26 cellular contexts compared by ENCODE assay signal in the genomic region with DNA sequence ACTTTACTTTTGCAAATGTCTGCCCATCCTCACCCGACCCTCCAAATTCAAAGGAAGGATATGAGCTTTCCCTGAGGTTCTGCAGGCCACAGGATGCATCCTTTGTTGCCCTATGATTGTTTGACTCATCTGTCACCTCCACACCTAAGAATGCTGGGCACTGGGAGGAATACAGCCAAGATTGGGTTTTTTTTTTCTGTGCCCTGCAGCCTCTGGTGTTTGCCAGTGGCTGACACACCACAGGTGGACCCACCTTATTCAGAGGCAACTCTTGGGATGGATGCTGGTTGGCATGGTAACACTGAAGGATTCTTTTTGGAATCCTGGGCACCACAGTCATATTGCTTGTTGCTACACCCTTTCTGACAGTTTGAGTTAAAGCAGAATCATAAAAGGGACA. TPM values are rescaled to one million over a fixed set of nuclear protein-coding genes. Genes with fewer than 3 reads are reported as not detected.
DNase-seq lines count a peak whose midpoint lies in the region; ATAC-seq, FAIRE-seq and TF ChIP-seq lines count a peak whose summit lies in the region.
"Had no signal": no experiment of that assay in that cellular context is flagged by ENCODE, and none has a peak within 500 bp of the region (broad histone marks: within the 10 kb centered on the region; RNA-seq: fewer than 3 reads in every experiment).

No MANE protein-coding gene starts in this region.

- no peak overlapping the region for H3K4me3 ChIP-seq in Caco-2 (ENCODE audit: low read depth, low read length)
- no peak overlapping the region for H3K4me3 ChIP-seq in K562
- H3K4me3 ChIP-seq: A549; BLaER1 treated with 17β-estradiol and CSF1 and Interleukin-3, amounts not matched to agents 10 nM and 100 nM; GM12878; GM23338; Peyer's patch had no signal

- no peaks in the 10 kb centered on the region for H4K20me1 ChIP-seq in K562 (replicated peaks; ENCODE audit: control insufficient read depth, insufficient read depth, low read length)
- H4K20me1 ChIP-seq: BLaER1 treated with 17β-estradiol and CSF1 and Interleukin-3, amounts not matched to agents 10 nM and 100 nM had no signal

- H3K4me1 ChIP-seq in Caco-2 (no peaks in the 10 kb centered on the region), K562 (replicated peaks in 1 of 2; ENCODE audit: control insufficient read depth in 2 of 2, insufficient read depth in 2 of 2, low read length in 2 of 2) (no peaks in the 10 kb centered on the region)
- H3K4me1 ChIP-seq: Peyer's patch had no signal

- H3K27ac ChIP-seq in K562 (ENCODE audit: extremely low read depth, low read depth, low read length): no peak overlapping the region
- H3K27ac ChIP-seq: BLaER1 treated with 17β-estradiol and CSF1 and Interleukin-3, amounts not matched to agents 10 nM and 100 nM; KMS-11; Peyer's patch had no signal

- TF ChIP-seq RAD21 in K562 (CRISPR knock-in tag; conservative IDR thresholded peaks at IDR 0.05 in 1 of 2, IDR thresholded peaks at IDR 0.05 in 1 of 2): no peak

- DNase-seq in Caco-2: no peak
- DNase-seq in M059J (ENCODE audit: low read depth): peak; percentile 40
- DNase-seq in K562 (ENCODE audit: extremely low read depth in 1 of 4, low spot score in 3 of 4): no peak
- DNase-seq in kidney tubule cell (ENCODE audit: low spot score): peak; percentile 38
- DNase-seq in activated naive CD4-positive, alpha-beta T cell treated with anti-CD3 and anti-CD28 coated beads for 36 hours: no peak
- DNase-seq in left ventricle myocardium superior: no peak
- DNase-seq: AML-193; CD4-positive, alpha-beta T cell; EL; GDM1; H9; MV-4-11; NCI-H1105; NCI-H146; NCI-H1930; NCI-H2107; NCI-H524; Peyer's patch; SK-N-SH; SW 1271 had no signal

- H3K36me3 Mint-ChIP-seq in Caco-2 (ENCODE audit: insufficient read depth, unreplicated experiment): peaks cover 43% of the 10 kb centered on the region
- no peaks in the 10 kb centered on the region for H3K36me3 Mint-ChIP-seq in activated naive CD4-positive, alpha-beta T cell treated with anti-CD3 and anti-CD28 coated beads for 36 hours (ENCODE audit: low read depth)

- POLR2A ChIA-PET in Caco-2 (lab: Charles Lee) (no interaction called here), K562 (lab: Yijun Ruan, JAX) (interaction anchor here (0.6 kb wide), 1 partner anchor 16 kb away, joined by 3 read pairs; no protein-coding TSS in a partner anchor)

- H3K4me3 Mint-ChIP-seq in Caco-2 (ENCODE audit: unreplicated experiment): no peak overlapping the region
- no peak overlapping the region for H3K4me3 Mint-ChIP-seq in activated naive CD4-positive, alpha-beta T cell treated with anti-CD3 and anti-CD28 coated beads for 36 hours
- H3K4me3 Mint-ChIP-seq: CD4-positive, alpha-beta T cell; GM23338; H9 had no signal

- no peak for ATAC-seq in K562
- ATAC-seq in left ventricle myocardium superior: no peak
- ATAC-seq in HG02870 (IDR thresholded peaks at IDR 0.05; ENCODE audit: unreplicated experiment): no peak
- ATAC-seq: A549, GM12878, GM23338 had no signal

- no peak overlapping the region for H3K9ac ChIP-seq in K562 (ENCODE audit: insufficient read depth in 1 of 2, low read depth in 2 of 2, low read length in 2 of 2)
- H3K9ac ChIP-seq: BLaER1 treated with 17β-estradiol and CSF1 and Interleukin-3, amounts not matched to agents 10 nM and 100 nM; KMS-11; SK-N-SH had no signal

- no peaks in the 10 kb centered on the region for H3K27me3 Mint-ChIP-seq in Caco-2 (ENCODE audit: insufficient read depth, unreplicated experiment)
- peaks cover 3% of the 10 kb centered on the region for H3K27me3 Mint-ChIP-seq in activated naive CD4-positive, alpha-beta T cell treated with anti-CD3 and anti-CD28 coated beads for 36 hours (ENCODE audit: low read depth)

- H3K4me2 ChIP-seq in K562 (ENCODE audit: insufficient read depth, low read length): no peak overlapping the region
- H3K4me2 ChIP-seq: BLaER1 treated with 17β-estradiol and CSF1 and Interleukin-3, amounts not matched to agents 10 nM and 100 nM; GM23338; KMS-11; SK-N-SH had no signal

- H3K9me3 ChIP-seq in Caco-2 (peaks cover 4% of the 10 kb centered on the region; the same call in 1 of the 2 replicates), K562 (replicated peaks; ENCODE audit: control insufficient read depth, insufficient read depth, low read depth, low read length) (no peaks in the 10 kb centered on the region)
- H3K9me3 ChIP-seq: A549, Peyer's patch, SK-N-SH had no signal

- H3K79me2 ChIP-seq in K562 (ENCODE audit: control insufficient read depth, insufficient read depth, low read length): no peaks in the 10 kb centered on the region

- peaks cover 16% of the 10 kb centered on the region for H3K4me1 Mint-ChIP-seq in Caco-2 (ENCODE audit: low read depth, unreplicated experiment)
- H3K4me1 Mint-ChIP-seq in activated naive CD4-positive, alpha-beta T cell treated with anti-CD3 and anti-CD28 coated beads for 36 hours (ENCODE audit: low read depth): peaks cover 4% of the 10 kb centered on the region

- no peak for TF ChIP-seq EP300 in K562 (IDR thresholded peaks at IDR 0.05; ENCODE audit: low read length)

- H3K27ac Mint-ChIP-seq in Caco-2 (ENCODE audit: unreplicated experiment): peak overlapping the region; percentile 43
- no peak overlapping the region for H3K27ac Mint-ChIP-seq in activated naive CD4-positive, alpha-beta T cell treated with anti-CD3 and anti-CD28 coated beads for 36 hours
- H3K27ac Mint-ChIP-seq: CD4-positive, alpha-beta T cell; GM23338; H9 had no signal

- CTCF ChIA-PET in Caco-2 (lab: Charles Lee) (no interaction called here), K562 (lab: Yijun Ruan, JAX; ENCODE audit: low intra/inter-chr PET ratio) (no interaction called here)
- CTCF ChIA-PET in activated naive CD4-positive, alpha-beta T cell treated with anti-CD3 and anti-CD28 coated beads for 36 hours (lab: Charles Lee): no interaction called here

- BruUV-seq in Caco-2 (replicated peaks; lab: Mats Ljungman, UMichigan): no TSS peak
- no TSS peak for BruUV-seq in K562 (replicated peaks; lab: Mats Ljungman, UMichigan)

- no peak for FAIRE-seq in K562 (lab: Jason Lieb, UNC)
- FAIRE-seq: A549, GM12878 had no signal

- no peaks in the 10 kb centered on the region for H3K27me3 ChIP-seq in Caco-2 (replicated peaks; ENCODE audit: control insufficient read depth, insufficient read depth, low read length)
- peaks cover 0 to 4% of the 10 kb centered on the region in 2 experiments; a peak in 1 of 5 replicates for H3K27me3 ChIP-seq in K562 (ENCODE audit: control insufficient read depth in 2 of 2, insufficient read depth in 2 of 2, low read length in 2 of 2)
- H3K27me3 ChIP-seq: BLaER1 treated with 17β-estradiol and CSF1 and Interleukin-3, amounts not matched to agents 10 nM and 100 nM; Peyer's patch had no signal

- in situ Hi-C loops in K562 (cut with MboI): loop anchor here (25.0 kb wide), 1 partner anchor 1109 kb away; no protein-coding TSS in a partner anchor

- TF ChIP-seq CTCF in Caco-2 (IDR thresholded peaks at IDR 0.05; ENCODE audit: insufficient read depth in 1 of 2, low read depth in 1 of 2, low read length in 1 of 2, severe bottlenecking in 1 of 2, unreplicated experiment in 1 of 2) (no peak), K562 (IDR thresholded peaks at IDR 0.05 in 2 of 3, conservative IDR thresholded peaks at IDR 0.05 in 1 of 3; ENCODE audit: insufficient read depth in 2 of 3, low read depth in 1 of 3, low read length in 3 of 3) (no peak)

- no peak for TF ChIP-seq POLR2A in K562 (conservative IDR thresholded peaks at IDR 0.05)

- no peaks in the 10 kb centered on the region for H3K9me1 ChIP-seq in K562 (ENCODE audit: control insufficient read depth, insufficient read depth, low read length)

- H3K36me3 ChIP-seq in Caco-2 (ENCODE audit: control insufficient read depth, insufficient read depth, low read length): no peaks in the 10 kb centered on the region
- no peaks in the 10 kb centered on the region for H3K36me3 ChIP-seq in K562 (ENCODE audit: control insufficient read depth, insufficient read depth, low read length)
- H3K36me3 ChIP-seq: BLaER1 treated with 17β-estradiol and CSF1 and Interleukin-3, amounts not matched to agents 10 nM and 100 nM; Peyer's patch had no signal

- 0% methylated on average over 1 of the region's 1 CpG for WGBS in K562 (ENCODE audit: insufficient coverage, low coverage, missing lambda C conversion rate)

- H3K9me3 Mint-ChIP-seq in Caco-2 (ENCODE audit: unreplicated experiment): peaks cover 10% of the 10 kb centered on the region
- peaks cover 8% of the 10 kb centered on the region for H3K9me3 Mint-ChIP-seq in activated naive CD4-positive, alpha-beta T cell treated with anti-CD3 and anti-CD28 coated beads for 36 hours
- H3K9me3 Mint-ChIP-seq: CD4-positive, alpha-beta T cell had no signal

- no peak overlapping the region for H2AFZ ChIP-seq in K562 (ENCODE audit: low read depth, low read length)
- H2AFZ ChIP-seq: GM23338 had no signal

- intact Hi-C loops in Caco-2 (cut with micrococcal nuclease; ENCODE audit: unreplicated experiment) (no loop called here), K562 (cut with micrococcal nuclease) (no loop called here), left ventricle myocardium superior (cut with micrococcal nuclease) (no loop called here)
- intact Hi-C loops in activated naive CD4-positive, alpha-beta T cell treated with anti-CD3 and anti-CD28 coated beads for 36 hours (cut with micrococcal nuclease): no loop called here

RNA-seq across cellular contexts. Expression of a gene that starts 29.7 kb away (rescaled TPM):
- total RNA-seq in Caco-2 (2022): 0.36 and 0.42 TPM in 2 replicates
- not detected in 2 replicates for total RNA-seq in M059J (2014; rRNA removed; shearing (Covaris generic))
- not detected in 2 replicates for total RNA-seq in K562 (2011; cell fraction: chromatin; rRNA removed; ENCODE audit: low replicate concordance)
- not detected in 2 replicates for total RNA-seq in K562 (2011; cell fraction: nucleolus; rRNA removed)
- not detected in 2 replicates for total RNA-seq in K562 (2011; cell fraction: nucleoplasm; rRNA removed)
- not detected in 2 replicates for total RNA-seq in K562 (2014; rRNA removed)
- not detected in 2 replicates for total RNA-seq in K562 (2014; rRNA removed; fragmentation: Illumina TruSeq; extraction: Trizol)
- total RNA-seq in K562 (2015; rRNA removed; fragmentation: Illumina TruSeq; extraction: Trizol): not detected in 2 replicates
- total RNA-seq in K562 (2021): not detected in 2 replicates
- not detected in 2 replicates for polyA plus RNA-seq in K562 (2011; rRNA removed)
- polyA plus RNA-seq in K562 (2011; cell fraction: cytosol; rRNA removed): not detected in 2 replicates
- polyA plus RNA-seq in K562 (2011; cell fraction: nucleus; rRNA removed): not detected in 2 replicates
- not detected in 2 replicates for polyA plus RNA-seq in K562 (2012)
- polyA plus RNA-seq in K562 (2014; fragmentation: Illumina TruSeq; extraction: Trizol): not detected in 2 replicates
- polyA plus RNA-seq in K562 (2014; fragmentation: Nextera tagmentation; extraction: Ambion mirVana): not detected
- polyA plus RNA-seq in K562 (2014; rRNA removed): not detected in 2 replicates
- not detected in 2 replicates for polyA minus RNA-seq in K562 (2011; rRNA and poly(A)+ RNA removed)
- polyA minus RNA-seq in K562 (2011; cell fraction: cytosol; rRNA and poly(A)+ RNA removed): not detected in 2 replicates
- not detected in 2 replicates for polyA minus RNA-seq in K562 (2011; cell fraction: nucleus; rRNA and poly(A)+ RNA removed)
- total RNA-seq in activated naive CD4-positive, alpha-beta T cell treated with anti-CD3 and anti-CD28 coated beads for 36 hours: not detected
- not detected for total RNA-seq in left ventricle myocardium superior
- total RNA-seq: CD4-positive, alpha-beta T cell; GM12878; GM23338; H9 had no signal
- polyA plus RNA-seq: GM23338, SK-N-SH had no signal

Comparison
In these comparisons a context has a peak if more than half of its experiments do, and no peak if none do; other contexts are left out.
1. DNase-seq: peak in M059J (single experiment) and kidney tubule cell (single experiment); none in Caco-2 (0 of 2), K562 (0 of 4), activated naive CD4-positive, alpha-beta T cell treated with anti-CD3 and anti-CD28 coated beads for 36 hours (single experiment) and left ventricle myocardium superior (single experiment).